9 cellular contexts compared by ENCODE assay signal in the genomic region with DNA sequence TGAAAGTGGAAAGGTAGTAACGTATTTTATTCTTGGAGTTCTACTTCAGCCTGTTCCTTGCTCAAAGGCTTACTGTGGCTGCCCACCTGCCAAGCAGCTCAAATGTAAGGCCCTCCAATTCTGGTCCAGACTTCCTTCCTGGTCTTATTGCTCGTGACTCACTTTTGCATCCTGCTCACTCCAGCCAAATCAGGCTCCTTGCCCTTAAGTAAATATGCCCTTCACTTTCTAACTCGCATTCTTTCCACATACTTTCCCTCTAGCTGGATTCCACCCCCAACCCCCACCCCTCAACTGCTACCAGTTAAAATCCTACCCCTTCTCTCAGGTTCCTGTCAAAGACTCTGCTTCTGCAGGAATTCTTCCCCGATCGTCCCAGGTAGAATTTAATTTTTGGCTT.
DNase-seq lines count a peak whose midpoint lies in the region; FAIRE-seq and TF ChIP-seq lines count a peak whose summit lies in the region.
"Had no signal": no experiment of that assay in that cellular context is flagged by ENCODE, and none has a peak within 500 bp of the region (broad histone marks: within the 10 kb centered on the region; RNA-seq: fewer than 3 reads in every experiment).

No MANE protein-coding gene starts in this region.

- peaks cover 0 to 4% of the 10 kb centered on the region in 2 donors for H3K4me1 ChIP-seq in small intestine (ENCODE audit: control insufficient read depth in 2 of 2, insufficient read depth in 1 of 2, low read depth in 1 of 2, low read length in 1 of 2)

- H3K27ac ChIP-seq in small intestine (ENCODE audit: low read depth in 1 of 2, low read length in 1 of 2) (no peak overlapping the region), substantia nigra (ENCODE audit: low read depth, low read length, poor library complexity, severe bottlenecking) (no peak overlapping the region)

- no peaks in the 10 kb centered on the region for H3K36me3 ChIP-seq in small intestine (ENCODE audit: control insufficient read depth in 2 of 2, insufficient read depth in 2 of 2, low read length in 2 of 2)

- in situ Hi-C loops in T47D (cut with HindIII; ENCODE audit: low pct_unique_long_range_greater_than_20kb, low sequenced_read_pairs) = no loop called here

- FAIRE-seq in small intestine (lab: Jason Lieb, UNC) = no peak

- TF ChIP-seq CTCF in HFF-Myc (IDR thresholded peaks at IDR 0.05; ENCODE audit: low read depth, low read length, missing control alignments) = no peak

- no peaks in the 10 kb centered on the region for H3K27me3 ChIP-seq in small intestine (ENCODE audit: control insufficient read depth in 2 of 2, insufficient read depth in 2 of 2, low read length in 2 of 2)

- WGBS in small intestine, 3 donors = 55 to 63% (median 57%) methylated on average over 5 of the region's 5 CpGs

- DNase-seq in HFF-Myc (ENCODE audit: extremely low read depth, low read depth) (peak; percentile 69), T47D (ENCODE audit: low read depth in 1 of 2, low spot score in 1 of 2) (peak; percentile 33 to 90), iris pigment epithelial cell (ENCODE audit: low read depth) (peak; percentile 88), small intestine (peak; percentile 11), putamen (ENCODE audit: low spot score) (no peak), SHP77 (lab: John Stamatoyannopoulos, UW) (no peak), Ammon's horn (ENCODE audit: low spot score) (no peak), substantia nigra (lab: John Stamatoyannopoulos, UW) (no peak)
- DNase-seq: stimulated activated naive CD8-positive, alpha-beta T cell treated with anti-CD3 and anti-CD28 coated beads, Interleukin-15, Interleukin-2, amounts not matched to agents 100 U/mL and 50 U/mL, for 24 hours had no signal

- no peak overlapping the region for H3K4me3 ChIP-seq in HFF-Myc (replicated peaks; ENCODE audit: low read depth, low read length)
- no peak overlapping the region for H3K4me3 ChIP-seq in small intestine (ENCODE audit: low read depth in 1 of 2, low read length in 2 of 2)

- H3K9me3 ChIP-seq in small intestine (ENCODE audit: control insufficient read depth, low read depth) = no peaks in the 10 kb centered on the region

Comparison
In these comparisons a context has a peak if more than half of its experiments do, and no peak if none do; other contexts are left out.
1. DNase-seq: peak in HFF-Myc (single experiment), T47D (2 of 2), iris pigment epithelial cell (single experiment) and small intestine (single experiment); none in putamen (single experiment), SHP77 (0 of 2), Ammon's horn (single experiment) and substantia nigra (0 of 49).